Comparison of ENCODE assay signal across 9 cellular contexts in the genomic region with DNA sequence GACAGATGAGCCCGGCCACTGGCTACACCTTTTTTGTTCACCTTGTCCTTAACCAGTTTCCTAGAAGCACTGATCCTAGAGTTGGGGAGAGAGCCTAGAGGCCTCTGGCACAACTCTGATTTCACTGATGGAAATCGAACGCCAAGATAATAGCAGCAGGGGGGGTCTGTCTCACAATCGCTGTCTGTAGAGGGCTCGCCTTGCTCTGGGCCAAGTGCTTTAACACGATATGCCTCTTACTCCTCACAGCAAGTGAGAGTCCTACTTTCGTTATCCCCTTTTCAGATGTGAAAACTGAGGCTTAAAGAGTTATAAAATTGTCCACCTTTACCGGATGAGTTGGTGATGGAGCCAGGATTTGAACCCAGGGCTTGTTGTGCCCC. TPM values are rescaled to one million over a fixed set of nuclear protein-coding genes. Genes with fewer than 3 reads are reported as not detected.
DNase-seq lines count a peak whose midpoint lies in the region; ATAC-seq and TF ChIP-seq lines count a peak whose summit lies in the region.
"Had no signal": no experiment of that assay in that cellular context is flagged by ENCODE, and none has a peak within 500 bp of the region (broad histone marks: within the 10 kb centered on the region; RNA-seq: fewer than 3 reads in every experiment).

No MANE protein-coding gene starts in this region.

- WGBS in mesodermal cell (ENCODE audit: insufficient coverage in 2 of 2), 2 experiments, result 34 to 46% methylated on average over 5 of the region's 8 CpGs
- WGBS in urinary bladder, result 53% methylated on average over 8 of the region's 8 CpGs

- no peaks in the 10 kb centered on the region for H3K36me3 ChIP-seq in cardiac muscle cell
- no peaks in the 10 kb centered on the region for H3K36me3 ChIP-seq in brain microvascular endothelial cell (replicated peaks)
- H3K36me3 ChIP-seq in mesodermal cell (ENCODE audit: control insufficient read depth, insufficient read depth, low read length), result peaks cover 2% of the 10 kb centered on the region
- H3K36me3 ChIP-seq in urinary bladder (ENCODE audit: insufficient read depth), result no peaks in the 10 kb centered on the region

- H3K27me3 ChIP-seq in cardiac muscle cell (no peaks in the 10 kb centered on the region), brain microvascular endothelial cell (replicated peaks) (no peaks in the 10 kb centered on the region)

- DNase-seq in cardiac muscle cell (ENCODE audit: low read depth in 1 of 2, low spot score in 1 of 2) (no peak), Right ventricle myocardium inferior (ENCODE audit: missing footprints) (no peak), brain microvascular endothelial cell (no peak), foreskin melanocyte (no peak)
- no peak for DNase-seq in activated CD8-positive, alpha-beta memory T cell treated with anti-CD3 and anti-CD28 coated beads, Interleukin-2, amount 50 U/mL, for 4 hours

- in situ Hi-C loops in brain microvascular endothelial cell (cut with HindIII; ENCODE audit: low pct_ligation_motif_present, low sequenced_read_pairs), result no loop called here

- H3K9me3 ChIP-seq in cardiac muscle cell (ENCODE audit: low read depth) (no peaks in the 10 kb centered on the region), mesodermal cell (ENCODE audit: control insufficient read depth, low read length) (peaks cover 4% of the 10 kb centered on the region)

- TF ChIP-seq CTCF in cardiac muscle cell (IDR thresholded peaks at IDR 0.05; ENCODE audit: low read depth, low read length) (no peak), brain microvascular endothelial cell (IDR thresholded peaks at IDR 0.05; ENCODE audit: low read depth, low read length, missing control alignments) (no peak)

- peak overlapping the region; percentile 44 for H3K4me3 ChIP-seq in cardiac muscle cell
- H3K4me3 ChIP-seq in brain microvascular endothelial cell (ENCODE audit: low read depth, low read length), result peak overlapping the region; percentile 74
- peak overlapping the region; percentile 61 for H3K4me3 ChIP-seq in mesodermal cell (ENCODE audit: extremely low read depth, insufficient read depth, low read length, poor library complexity, severe bottlenecking)
- peak overlapping the region; percentile 69 for H3K4me3 ChIP-seq in urinary bladder (ENCODE audit: low read depth, low read length)

- intact Hi-C loops in Right ventricle myocardium inferior (cut with DNase I), result loop anchor here (2.0 kb wide), 1 partner anchor 17 kb away; no protein-coding TSS in a partner anchor

- H3K4me1 ChIP-seq in cardiac muscle cell (ENCODE audit: low read depth), result peaks cover 64% of the 10 kb centered on the region
- H3K4me1 ChIP-seq in mesodermal cell (ENCODE audit: control insufficient read depth, insufficient read depth, low read length, poor library complexity, severe bottlenecking), result peaks cover 30% of the 10 kb centered on the region
- peaks cover 3% of the 10 kb centered on the region for H3K4me1 ChIP-seq in urinary bladder (ENCODE audit: insufficient read depth)

- H3K27ac ChIP-seq in cardiac muscle cell (peak overlapping the region; percentile 94), brain microvascular endothelial cell (no peak overlapping the region), mesodermal cell (ENCODE audit: low read depth, low read length, severe bottlenecking) (peak overlapping the region; percentile 64), urinary bladder (ENCODE audit: low read depth) (no peak overlapping the region)

- ATAC-seq in Right ventricle myocardium inferior (no peak), HG02798 (IDR thresholded peaks at IDR 0.05; ENCODE audit: poor library complexity, unreplicated experiment) (no peak)

RNA-seq across cellular contexts. Expression of gene RASSF4, which starts 0.5 kb away (rescaled TPM):
- 53.2 and 63.6 TPM in 2 replicates for total RNA-seq in cardiac muscle cell
- polyA plus RNA-seq in cardiac muscle cell, result 70.7 and 102 TPM in 2 replicates
- 91.5 TPM for total RNA-seq in Right ventricle myocardium inferior
- 13.1 TPM for polyA plus RNA-seq in mesodermal cell (2013, experiment 1 of 2)
- 10.7 TPM for polyA plus RNA-seq in mesodermal cell (2013, experiment 2 of 2)
- total RNA-seq in urinary bladder, result 12.2 TPM
- 55.1 TPM for polyA plus RNA-seq in urinary bladder

RNA-seq across cellular contexts. Expression of gene DEPP1, which starts 18.5 kb away (rescaled TPM):
- total RNA-seq in cardiac muscle cell (34.0 and 39.3 TPM in 2 replicates), Right ventricle myocardium inferior (33.0 TPM), urinary bladder (15.5 TPM)
- polyA plus RNA-seq in cardiac muscle cell (32.3 and 38.3 TPM in 2 replicates), urinary bladder (51.6 TPM)
- 11.8 TPM for polyA plus RNA-seq in mesodermal cell (2013, experiment 1 of 2)
- 10.8 TPM for polyA plus RNA-seq in mesodermal cell (2013, experiment 2 of 2)

RNA-seq across cellular contexts. Expression of gene ZNF22, which starts 40.6 kb away (rescaled TPM):
- 18.4 and 22.1 TPM in 2 replicates for total RNA-seq in cardiac muscle cell
- 31.3 and 48.1 TPM in 2 replicates for polyA plus RNA-seq in cardiac muscle cell
- total RNA-seq in Right ventricle myocardium inferior, result 13.7 TPM
- 44.1 TPM for polyA plus RNA-seq in mesodermal cell (2013, experiment 1 of 2)
- 45.5 TPM for polyA plus RNA-seq in mesodermal cell (2013, experiment 2 of 2)
- total RNA-seq in urinary bladder, result 44.4 TPM
- 17.1 TPM for polyA plus RNA-seq in urinary bladder

RNA-seq across cellular contexts. Expression of gene TMEM72, which starts 49.0 kb away (rescaled TPM):
- total RNA-seq in cardiac muscle cell (1.3 and 2.3 TPM in 2 replicates), Right ventricle myocardium inferior (not detected), urinary bladder (not detected)
- polyA plus RNA-seq in cardiac muscle cell (1.2 and 2.3 TPM in 2 replicates), urinary bladder (not detected)
- polyA plus RNA-seq in mesodermal cell (2013, experiment 1 of 2), result 0.26 TPM
- 0.10 TPM for polyA plus RNA-seq in mesodermal cell (2013, experiment 2 of 2)
- total RNA-seq: T-helper 2 cell treated with Interferon-gamma antibody and Interleukin-4, amounts not matched to agents 100 ng/mL and 5 ng/mL, for 36 hours had no signal

Comparison
In these comparisons a context has a peak if more than half of its experiments do, and no peak if none do; other contexts are left out.
1. H3K27ac ChIP-seq: peak in cardiac muscle cell (single experiment) and mesodermal cell (single experiment); none in brain microvascular endothelial cell (single experiment) and urinary bladder (single experiment).
2. Peak in every context shown above with its lines, with median percentiles within 50 percentile points of each other: H3K4me3 ChIP-seq.